In genomic region chrX:23003121-23003520, GRCh38 we compare ENCODE assay signal across 21 cellular contexts. TPM values are rescaled to one million over a fixed set of nuclear protein-coding genes. Genes with fewer than 3 reads are reported as not detected.
DNase-seq lines count a peak whose midpoint lies in the region; ATAC-seq and TF ChIP-seq lines count a peak whose summit lies in the region.
"Had no signal": no experiment of that assay in that cellular context is flagged by ENCODE, and none has a peak within 500 bp of the region (broad histone marks: within the 10 kb centered on the region; RNA-seq: fewer than 3 reads in every experiment).

No MANE protein-coding gene starts in this region.

- no peak overlapping the region for H3K27ac ChIP-seq in ACC112 (ENCODE audit: low read depth, low read length)
- H3K27ac ChIP-seq in stomach, result no peak overlapping the region
- H3K27ac ChIP-seq: psoas muscle, upper lobe of right lung had no signal

- DNase-seq in HT1080 (ENCODE audit: low read depth) (peak; percentile 24), cardiac fibroblast (ENCODE audit: low read depth in 2 of 2) (peak; percentile 33 to 47), lung microvascular endothelial cell (ENCODE audit: low read depth in 2 of 2) (peak; percentile 12 to 61), stomach (no peak), left colon (no peak)
- DNase-seq in activated T-cell treated with anti-CD3 and anti-CD28 coated beads, Interleukin-2, amount 50 U/mL, for 4 hours, result no peak
- DNase-seq: activated CD4-positive, alpha-beta T cell treated with anti-CD3 and anti-CD28 coated beads for 36 hours; activated CD8-positive, alpha-beta memory T cell treated with anti-CD3 and anti-CD28 coated beads, Interleukin-2, amount 50 U/mL, for 4 hours; activated naive CD4-positive, alpha-beta T cell treated with Interleukin-2 at 50 U/mL for 16 hours; Caco-2; foreskin melanocyte; H9; NCI-H1694 treated with DMSO at 0.1 percent for 48 hours; NCI-H446; psoas muscle; stimulated activated naive CD8-positive, alpha-beta T cell treated with anti-CD3 and anti-CD28 coated beads, Interleukin-15, amount 100 ng/mL, for 72 hours; upper lobe of right lung had no signal

- no peaks in the 10 kb centered on the region for H3K79me2 ChIP-seq in ACC112 (ENCODE audit: control insufficient read depth, insufficient read depth, low read length, unreplicated experiment)

- WGBS in stomach, 5 donors, result 43 to 72% (median 61%) methylated on average over 2 of the region's 2 CpGs

- ATAC-seq in left colon (no peak), HG02610 (IDR thresholded peaks at IDR 0.05; ENCODE audit: unreplicated experiment) (no peak)
- ATAC-seq in activated T-cell treated with anti-CD3 and anti-CD28 coated beads, Interleukin-2, amount 50 U/mL, for 4 hours, result no peak
- ATAC-seq: activated CD4-positive, alpha-beta T cell treated with anti-CD3 and anti-CD28 coated beads for 36 hours; natural killer cell treated with Interleukin-12 subunit alpha and Interleukin-12 subunit beta and Interleukin-15 and Interleukin-18, amount 100 ng/mL, for 72 hours; psoas muscle; stimulated activated naive CD8-positive, alpha-beta T cell treated with anti-CD3 and anti-CD28 coated beads, Interleukin-15, amount 100 ng/mL, for 72 hours; upper lobe of right lung had no signal

- no peak overlapping the region for H3K4me3 Mint-ChIP-seq in activated T-cell treated with anti-CD3 and anti-CD28 coated beads, Interleukin-2, amount 50 U/mL, for 4 hours
- H3K4me3 Mint-ChIP-seq: activated CD4-positive, alpha-beta T cell treated with anti-CD3 and anti-CD28 coated beads for 36 hours; H9; natural killer cell treated with Interleukin-12 subunit alpha and Interleukin-12 subunit beta and Interleukin-15 and Interleukin-18, amount 100 ng/mL, for 72 hours; stimulated activated naive CD8-positive, alpha-beta T cell treated with anti-CD3 and anti-CD28 coated beads, Interleukin-15, amount 100 ng/mL, for 72 hours had no signal

- TF ChIP-seq EP300 in stomach (IDR thresholded peaks at IDR 0.05), result no peak

- H3K27me3 ChIP-seq in ACC112 (ENCODE audit: insufficient read depth, low read length) (no peaks in the 10 kb centered on the region), stomach (peaks cover 0 to 5% (median 0%) of the 10 kb centered on the region in 3 donors)
- H3K27me3 ChIP-seq: upper lobe of right lung had no signal

- H2AFZ ChIP-seq in ACC112 (ENCODE audit: low read length, unreplicated experiment), result peak overlapping the region; percentile 56

- intact Hi-C loops in stomach (cut with DNase I; ENCODE audit: low total_unique reads), result no loop called here
- intact Hi-C loops in left colon (cut with DNase I, micrococcal nuclease), result no loop called here

- TF ChIP-seq POLR2A in stomach (IDR thresholded peaks at IDR 0.05), result no peak

- H3K36me3 ChIP-seq in ACC112 (ENCODE audit: insufficient read depth, low read length), result no peaks in the 10 kb centered on the region
- H3K36me3 ChIP-seq in stomach, result no peaks in the 10 kb centered on the region
- H3K36me3 ChIP-seq: upper lobe of right lung had no signal

- no peak overlapping the region for H3K4me3 ChIP-seq in ACC112 (ENCODE audit: low read depth, low read length)
- no peak overlapping the region for H3K4me3 ChIP-seq in cardiac fibroblast (replicated peaks in 1 of 2; ENCODE audit: low read depth in 2 of 2, low read length in 2 of 2)
- H3K4me3 ChIP-seq in stomach, result no peak overlapping the region
- H3K4me3 ChIP-seq: lung, psoas muscle, upper lobe of right lung had no signal

- no peak for TF ChIP-seq CTCF in cardiac fibroblast (IDR thresholded peaks at IDR 0.05; ENCODE audit: low read depth, low read length)
- TF ChIP-seq CTCF in stomach (IDR thresholded peaks at IDR 0.05), result no peak

- H3K4me1 ChIP-seq in ACC112 (ENCODE audit: control insufficient read depth, insufficient read depth, low read length, unreplicated experiment) (peaks cover 9% of the 10 kb centered on the region), stomach (peaks cover 0 to 2% (median 0%) of the 10 kb centered on the region in 4 donors)
- H3K4me1 ChIP-seq: Caco-2, psoas muscle, upper lobe of right lung had no signal

- no peaks in the 10 kb centered on the region for H3K27me3 Mint-ChIP-seq in activated T-cell treated with anti-CD3 and anti-CD28 coated beads, Interleukin-2, amount 50 U/mL, for 4 hours (ENCODE audit: low read depth)
- H3K27me3 Mint-ChIP-seq: activated CD4-positive, alpha-beta T cell treated with anti-CD3 and anti-CD28 coated beads for 36 hours; natural killer cell treated with Interleukin-12 subunit alpha and Interleukin-12 subunit beta and Interleukin-15 and Interleukin-18, amount 100 ng/mL, for 72 hours; stimulated activated naive CD8-positive, alpha-beta T cell treated with anti-CD3 and anti-CD28 coated beads, Interleukin-15, amount 100 ng/mL, for 72 hours had no signal

- peaks cover 0 to 9% (median 0%) of the 10 kb centered on the region in 4 donors for H3K9me3 ChIP-seq in stomach
- H3K9me3 ChIP-seq: Caco-2, psoas muscle, upper lobe of right lung had no signal

- H3K9me3 Mint-ChIP-seq in activated T-cell treated with anti-CD3 and anti-CD28 coated beads, Interleukin-2, amount 50 U/mL, for 4 hours, result peaks cover 4% of the 10 kb centered on the region
- H3K9me3 Mint-ChIP-seq: natural killer cell treated with Interleukin-12 subunit alpha and Interleukin-12 subunit beta and Interleukin-15 and Interleukin-18, amount 100 ng/mL, for 72 hours; stimulated activated naive CD8-positive, alpha-beta T cell treated with anti-CD3 and anti-CD28 coated beads, Interleukin-15, amount 100 ng/mL, for 72 hours had no signal

- no peaks in the 10 kb centered on the region for H3K4me1 Mint-ChIP-seq in activated T-cell treated with anti-CD3 and anti-CD28 coated beads, Interleukin-2, amount 50 U/mL, for 4 hours (ENCODE audit: low read depth)
- H3K4me1 Mint-ChIP-seq: activated CD4-positive, alpha-beta T cell treated with anti-CD3 and anti-CD28 coated beads for 36 hours; H9; stimulated activated naive CD8-positive, alpha-beta T cell treated with anti-CD3 and anti-CD28 coated beads, Interleukin-15, amount 100 ng/mL, for 72 hours had no signal

- H3K36me3 Mint-ChIP-seq in activated T-cell treated with anti-CD3 and anti-CD28 coated beads, Interleukin-2, amount 50 U/mL, for 4 hours (ENCODE audit: insufficient read depth), result no peaks in the 10 kb centered on the region
- H3K36me3 Mint-ChIP-seq: natural killer cell treated with Interleukin-12 subunit alpha and Interleukin-12 subunit beta and Interleukin-15 and Interleukin-18, amount 100 ng/mL, for 72 hours had no signal

RNA-seq across cellular contexts. Expression of gene DDX53, which starts 3.4 kb away (rescaled TPM):
- total RNA-seq in HT1080 (2014; rRNA removed; shearing (Covaris generic)), result 0.02 TPM in 1 of 2 replicates, not detected in the other
- polyA plus RNA-seq in HT1080 (2015; cell fraction: cytosol; rRNA removed), result not detected in 2 replicates
- polyA plus RNA-seq in HT1080 (2015; cell fraction: nucleus; rRNA removed), result not detected in 2 replicates
- total RNA-seq in lung microvascular endothelial cell, result not detected in 2 replicates
- not detected for total RNA-seq in stomach
- not detected for polyA plus RNA-seq in stomach
- not detected for total RNA-seq in left colon
- total RNA-seq in activated T-cell treated with anti-CD3 and anti-CD28 coated beads, Interleukin-2, amount 50 U/mL, for 4 hours, result not detected
- total RNA-seq: activated CD4-positive, alpha-beta T cell treated with anti-CD3 and anti-CD28 coated beads for 36 hours; Caco-2; H9; lung; natural killer cell treated with Interleukin-12 subunit alpha and Interleukin-12 subunit beta and Interleukin-15 and Interleukin-18, amount 100 ng/mL, for 72 hours; psoas muscle; upper lobe of right lung had no signal
- polyA plus RNA-seq: lung, psoas muscle had no signal

Comparison
In these comparisons a context has a peak if more than half of its experiments do, and no peak if none do; other contexts are left out.
1. DNase-seq: peak in HT1080 (single experiment), cardiac fibroblast (2 of 2) and lung microvascular endothelial cell (2 of 2); none in stomach (single experiment), left colon (0 of 2) and activated T-cell treated with anti-CD3 and anti-CD28 coated beads, Interleukin-2, amount 50 U/mL, for 4 hours (single experiment).